8 cellular contexts compared by ENCODE assay signal in genomic region chr1:22500476-22500875, GRCh38. TPM values are rescaled to one million over a fixed set of nuclear protein-coding genes. Genes with fewer than 3 reads are reported as not detected.
DNase-seq lines count a peak whose midpoint lies in the region; ATAC-seq and TF ChIP-seq lines count a peak whose summit lies in the region.

No MANE protein-coding gene starts in this region.

- no peak overlapping the region for H3K27ac ChIP-seq in left lung

- H3K9me3 ChIP-seq in left lung, result no peaks in the 10 kb centered on the region

- intact Hi-C loops in left lung (cut with DNase I), result no loop called here

- ATAC-seq in left lung (peak; percentile 83), HG02840 (IDR thresholded peaks at IDR 0.05; ENCODE audit: low FRiP score, unreplicated experiment) (no peak)

- H3K27me3 ChIP-seq in left lung, result no peaks in the 10 kb centered on the region

- H3K36me3 ChIP-seq in left lung, result peaks cover 0 to 12% of the 10 kb centered on the region in 2 donors

- in situ Hi-C loops in astrocyte of the cerebellum (cut with HindIII; ENCODE audit: low sequenced_read_pairs), result no loop called here

- H3K4me1 ChIP-seq in left lung, result peaks cover 11 to 16% of the 10 kb centered on the region in 2 donors

- TF ChIP-seq CTCF in astrocyte of the cerebellum (IDR thresholded peaks at IDR 0.05; ENCODE audit: low read depth, low read length, missing control alignments) (no peak), left lung (IDR thresholded peaks at IDR 0.05) (no peak)

- DNase-seq in COR-L47 (lab: John Stamatoyannopoulos, UW), result peak; percentile 55
- peak; percentile 71 for DNase-seq in NCI-H1092 treated with DMSO at 0.1 percent for 48 hours (lab: John Stamatoyannopoulos, UW)
- peak; percentile 43 for DNase-seq in astrocyte of the cerebellum (ENCODE audit: low read depth)
- DNase-seq in left lung, result peak in 1 of 2 donors; percentile 63
- DNase-seq in stimulated activated naive CD4-positive, alpha-beta T cell treated with Interleukin-2 at 50 U/mL for 16 hours (lab: John Stamatoyannopoulos, UW), result no peak
- DNase-seq in SKM-1 (lab: John Stamatoyannopoulos, UW; ENCODE audit: unreplicated experiment), result no peak
- DNase-seq in NCI-H526 treated with DMSO at 0.1 percent for 48 hours (lab: John Stamatoyannopoulos, UW), result no peak

- H3K4me3 ChIP-seq in astrocyte of the cerebellum (ENCODE audit: low read depth, low read length) (no peak overlapping the region), left lung (no peak overlapping the region)

RNA-seq across cellular contexts. Expression of gene ZBTB40, which starts 48.8 kb away (rescaled TPM):
- total RNA-seq in left lung, result 10 to 100 TPM; 19.6 to 20.6 TPM

Comparison
In these comparisons a context has a peak if more than half of its experiments do, and no peak if none do; other contexts are left out.
1. DNase-seq: peak in COR-L47 (single experiment), NCI-H1092 treated with DMSO at 0.1 percent for 48 hours (single experiment) and astrocyte of the cerebellum (single experiment); none in stimulated activated naive CD4-positive, alpha-beta T cell treated with Interleukin-2 at 50 U/mL for 16 hours (single experiment), SKM-1 (single experiment) and NCI-H526 treated with DMSO at 0.1 percent for 48 hours (single experiment).